Comparison of ENCODE assay signal across 8 cellular contexts in genomic region chr14:77124345-77125274, GRCh38. TPM values are rescaled to one million over a fixed set of nuclear protein-coding genes. Genes with fewer than 3 reads are reported as not detected.
DNase-seq lines count a peak whose midpoint lies in the region; TF ChIP-seq lines count a peak whose summit lies in the region.

No MANE protein-coding gene starts in this region.

- WGBS in transverse colon (ENCODE audit: low coverage in 1 of 2), 2 donors = 7 to 23% methylated on average over 7 to 62 of the region's 73 CpGs

- in situ Hi-C loops in transverse colon (cut with MboI; ENCODE audit: low pct_ligation_motif_present in 1 of 4, low pct_unique_long_range_greater_than_20kb in 1 of 4, low sequenced_read_pairs in 3 of 4) = loop anchor here in 1 of 4 donors (25.0 kb wide), 1 partner anchor 188 kb away; the partner anchor contains the start of genes GSTZ1 and POMT2

- no TSS peak for BruUV-seq in OCI-LY7 (replicated peaks; lab: Mats Ljungman, UMichigan)

- no peaks in the 10 kb centered on the region for H3K36me3 Mint-ChIP-seq in glutamatergic neuron (ENCODE audit: unreplicated experiment)

- H3K27ac ChIP-seq in OCI-LY7 (ENCODE audit: low read depth, low read length, poor library complexity, severe bottlenecking) (peak overlapping the region; percentile 96), osteoblast (ENCODE audit: low read depth, low read length) (no peak overlapping the region), transverse colon (peak overlapping the region; percentile 66 to 84 (median 77))

- DNase-seq in DMS 273 (lab: John Stamatoyannopoulos, UW; ENCODE audit: unreplicated experiment) (peak; percentile 86), DMS 273 treated with DMSO at 0.1 percent for 48 hours (lab: John Stamatoyannopoulos, UW) (no peak), OCI-LY7 (ENCODE audit: low spot score) (peak; percentile 51), glutamatergic neuron (peak; percentile 65), osteoblast (ENCODE audit: insufficient read length, low spot score, missing footprints) (peak; percentile 93), transverse colon (peak; percentile 67), GDM1 (lab: John Stamatoyannopoulos, UW) (no peak)
- peak in 3 of 4 experiments; percentile 8 to 71 (median 25) for DNase-seq in activated naive CD4-positive, alpha-beta T cell (lab: John Stamatoyannopoulos, UW)

- TF ChIP-seq CTCF in OCI-LY7 (conservative IDR thresholded peaks at IDR 0.05; ENCODE audit: low read length) = peak; percentile 56
- peak; percentile 76 for TF ChIP-seq CTCF in glutamatergic neuron (IDR thresholded peaks at IDR 0.05; ENCODE audit: partially characterized antibody, unreplicated experiment)
- TF ChIP-seq CTCF in osteoblast (IDR thresholded peaks at IDR 0.05; ENCODE audit: extremely low read depth, low read depth, low read length) = peak; percentile 31
- TF ChIP-seq CTCF in transverse colon (IDR thresholded peaks at IDR 0.05) = peak; percentile 25 to 65 (median 58)

- no peaks in the 10 kb centered on the region for H3K9me2 ChIP-seq in OCI-LY7 (ENCODE audit: insufficient read depth, low read length)

- no peaks in the 10 kb centered on the region for H4K20me1 ChIP-seq in OCI-LY7 (ENCODE audit: insufficient read depth, low read length)
- H4K20me1 ChIP-seq in osteoblast (ENCODE audit: insufficient read depth, low read length) = peaks cover 8% of the 10 kb centered on the region

- peak overlapping the region; percentile 35; the same call in 1 of the 2 replicates for H2AFZ ChIP-seq in OCI-LY7 (ENCODE audit: low read length)
- H2AFZ ChIP-seq in osteoblast (ENCODE audit: low read length) = peak overlapping the region; percentile 77

- intact Hi-C loops in OCI-LY7 (cut with micrococcal nuclease; ENCODE audit: unreplicated experiment) (no loop called here), transverse colon (cut with DNase I; ENCODE audit: low total_unique reads) (no loop called here)

- no peaks in the 10 kb centered on the region for H3K36me3 ChIP-seq in OCI-LY7 (ENCODE audit: insufficient read depth, low read length)
- no peaks in the 10 kb centered on the region for H3K36me3 ChIP-seq in osteoblast (ENCODE audit: insufficient read depth, low read length)
- H3K36me3 ChIP-seq in transverse colon = no peaks in the 10 kb centered on the region

- H3K4me2 ChIP-seq in OCI-LY7 (ENCODE audit: low read length) = peak overlapping the region; percentile 79
- peak overlapping the region; percentile 86 for H3K4me2 ChIP-seq in osteoblast (ENCODE audit: insufficient read depth, low read length)

- no peak overlapping the region for H3K27ac Mint-ChIP-seq in glutamatergic neuron (ENCODE audit: unreplicated experiment)

- peaks cover 2% of the 10 kb centered on the region for H3K27me3 Mint-ChIP-seq in glutamatergic neuron (ENCODE audit: unreplicated experiment)

- H3K4me3 ChIP-seq in OCI-LY7 (ENCODE audit: low read depth, low read length, poor library complexity, severe bottlenecking) = peak overlapping the region; percentile 39
- peak overlapping the region; percentile 72 for H3K4me3 ChIP-seq in osteoblast (ENCODE audit: insufficient read depth, low read length)
- peak overlapping the region; percentile 25 to 59 (median 40) for H3K4me3 ChIP-seq in transverse colon

- no peaks in the 10 kb centered on the region; the same call in 1 of the 2 replicates for H3K79me2 ChIP-seq in OCI-LY7 (ENCODE audit: insufficient read depth, low read depth, low read length)
- H3K79me2 ChIP-seq in osteoblast (ENCODE audit: insufficient read depth, low read length) = no peaks in the 10 kb centered on the region

- H3K4me1 Mint-ChIP-seq in glutamatergic neuron (ENCODE audit: low read depth, unreplicated experiment) = peaks cover 46% of the 10 kb centered on the region

- peaks cover 6% of the 10 kb centered on the region for H3K9me3 Mint-ChIP-seq in glutamatergic neuron (ENCODE audit: unreplicated experiment)

- H3K9me3 ChIP-seq in OCI-LY7 (ENCODE audit: low read length) (no peaks in the 10 kb centered on the region), osteoblast (ENCODE audit: low read depth, low read length) (no peaks in the 10 kb centered on the region), transverse colon (no peaks in the 10 kb centered on the region)

- POLR2A ChIA-PET in OCI-LY7 (lab: Charles Lee) = interaction anchor here (0.8 to 5.1 kb wide), 7 partner anchors 9 to 29 kb away, joined by 3 to 51 read pairs (median 9); partner anchors contain the start of gene CIPC

- peak overlapping the region; percentile 63 for H3K4me3 Mint-ChIP-seq in glutamatergic neuron (ENCODE audit: unreplicated experiment)

- CTCF ChIA-PET in OCI-LY7 (lab: Charles Lee; ENCODE audit: unreplicated experiment) = interaction anchor here (0.7 to 3.0 kb wide), 3 partner anchors 15 to 54 kb away, joined by 3 to 10 read pairs (median 4); partner anchors contain the start of gene CIPC

- no peak for TF ChIP-seq EP300 in transverse colon (IDR thresholded peaks at IDR 0.05; ENCODE audit: low read depth)

- no peak for TF ChIP-seq POLR2A in transverse colon (IDR thresholded peaks at IDR 0.05)

- peaks cover 69% of the 10 kb centered on the region for H3K4me1 ChIP-seq in OCI-LY7 (ENCODE audit: insufficient read depth, low read length, poor library complexity, severe bottlenecking)
- peaks cover 5% of the 10 kb centered on the region for H3K4me1 ChIP-seq in osteoblast (ENCODE audit: insufficient read depth, low read length)
- H3K4me1 ChIP-seq in transverse colon = peaks cover 28 to 57% (median 39%) of the 10 kb centered on the region in 4 donors

- H3K27me3 ChIP-seq in osteoblast (ENCODE audit: insufficient read depth, low read length) (peaks cover 37% of the 10 kb centered on the region), transverse colon (peaks cover 14% of the 10 kb centered on the region)

RNA-seq across cellular contexts. Expression of gene ZDHHC22, which starts 17.0 kb away (rescaled TPM):
- total RNA-seq in OCI-LY7 (2014; rRNA removed; shearing (Covaris generic)) = not detected in 2 replicates
- not detected in 2 replicates for total RNA-seq in OCI-LY7 (2022)
- total RNA-seq in glutamatergic neuron (ENCODE audit: unreplicated experiment) = 77.3 TPM
- total RNA-seq in osteoblast = not detected in 2 replicates
- under 1 TPM in 1 of 4 donors, not detected in 3; 0.14 TPM for total RNA-seq in transverse colon

RNA-seq across cellular contexts. Expression of gene CIPC, which starts 26.6 kb away (rescaled TPM):
- 31.7 and 43.4 TPM in 2 replicates for total RNA-seq in OCI-LY7 (2014; rRNA removed; shearing (Covaris generic))
- total RNA-seq in OCI-LY7 (2022) (20.9 and 24.1 TPM in 2 replicates), glutamatergic neuron (ENCODE audit: unreplicated experiment) (22.3 TPM), osteoblast (15.9 and 16.6 TPM in 2 replicates), transverse colon (10 to 100 TPM; 30.8 to 97.1 (median 67.8) TPM)

RNA-seq across cellular contexts. Expression of gene TMEM63C, which starts 57.0 kb away (rescaled TPM):
- total RNA-seq in OCI-LY7 (2014; rRNA removed; shearing (Covaris generic)) = 0.41 and 0.79 TPM in 2 replicates
- 4.7 and 6.6 TPM in 2 replicates for total RNA-seq in OCI-LY7 (2022)
- 39.9 TPM for total RNA-seq in glutamatergic neuron (ENCODE audit: unreplicated experiment)
- total RNA-seq in osteoblast = 0.72 TPM in 1 of 2 replicates, not detected in the other
- total RNA-seq in transverse colon = 10 to 100 TPM; 20.1 to 60.2 (median 33.9) TPM

Comparison
In these comparisons a context has a peak if more than half of its experiments do, and no peak if none do; other contexts are left out.
1. DNase-seq: peak in DMS 273 (single experiment), OCI-LY7 (single experiment), activated naive CD4-positive, alpha-beta T cell (3 of 4), glutamatergic neuron (single experiment), osteoblast (single experiment) and transverse colon (single experiment); none in DMS 273 treated with DMSO at 0.1 percent for 48 hours (single experiment) and GDM1 (single experiment).
2. RNA of gene ZDHHC22, which starts 17.0 kb away (total RNA-seq): 77.3 TPM in glutamatergic neuron (single experiment); 0.14 TPM in transverse colon, not detected in OCI-LY7 and not detected in osteoblast; every median in the first group is over 10 times any median in the second.
3. Peak in every context shown above with its lines, with median percentiles within 50 percentile points of each other: H3K4me3 ChIP-seq and CTCF ChIP-seq.